2 cellular contexts compared by ENCODE assay signal in the genomic region with DNA sequence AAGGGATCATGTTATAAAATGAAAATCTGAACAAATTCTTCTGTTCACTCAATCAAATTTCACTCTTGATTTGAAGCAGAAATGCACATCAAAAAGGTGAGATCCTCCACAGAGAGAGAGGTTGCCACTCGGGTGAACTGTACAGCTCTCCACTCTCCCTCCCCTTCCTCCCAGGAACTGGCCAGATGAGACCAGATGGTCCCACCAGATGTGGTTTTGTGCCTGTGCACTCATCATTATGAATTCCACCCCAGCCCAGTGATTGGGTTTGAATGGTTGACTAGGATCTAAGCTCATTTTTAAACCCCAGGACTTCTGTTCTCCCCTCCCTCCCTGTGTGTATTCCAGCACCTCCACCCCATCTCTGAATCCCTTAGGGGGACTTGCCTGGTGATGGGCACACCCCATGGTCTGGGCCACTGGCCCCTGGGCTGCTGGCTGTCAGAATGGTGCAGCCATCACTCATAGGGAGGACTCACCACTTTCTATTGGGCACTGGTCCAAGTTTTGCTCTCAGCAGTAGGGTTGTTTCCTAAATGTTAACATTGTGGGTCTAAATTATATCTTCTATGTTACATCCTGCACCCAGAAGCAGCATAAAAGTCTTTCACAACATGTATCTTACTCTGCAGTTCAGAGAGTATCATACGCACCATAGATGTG.
TF ChIP-seq lines count a peak whose summit lies in the region.

No MANE protein-coding gene starts in this region.

TF ChIP-seq in SK-N-SH, 30 proteins besides CTCF, POLR2A, EP300 and RAD21 (continued from another document):
- TF ChIP-seq RXRA (IDR thresholded peaks at IDR 0.05; ENCODE audit: borderline replicate concordance, low read depth) (no peak), POLR2AphosphoS5 (IDR thresholded peaks at IDR 0.05; ENCODE audit: low read depth, low read length) (no peak), TEAD4 (IDR thresholded peaks at IDR 0.05; ENCODE audit: borderline replicate concordance, insufficient read depth) (no peak), SIN3A (IDR thresholded peaks at IDR 0.05; ENCODE audit: borderline replicate concordance, low read depth, low read length) (no peak), RCOR1 (IDR thresholded peaks at IDR 0.05; ENCODE audit: low read length) (no peak), EZH2phosphoT487 (IDR thresholded peaks at IDR 0.05; ENCODE audit: borderline replicate concordance, low read depth) (no peak), RFX5 (IDR thresholded peaks at IDR 0.05; ENCODE audit: low read length) (no peak), NFIC (IDR thresholded peaks at IDR 0.05; ENCODE audit: borderline replicate concordance) (no peak)
- TF ChIP-seq, protein P1, sequence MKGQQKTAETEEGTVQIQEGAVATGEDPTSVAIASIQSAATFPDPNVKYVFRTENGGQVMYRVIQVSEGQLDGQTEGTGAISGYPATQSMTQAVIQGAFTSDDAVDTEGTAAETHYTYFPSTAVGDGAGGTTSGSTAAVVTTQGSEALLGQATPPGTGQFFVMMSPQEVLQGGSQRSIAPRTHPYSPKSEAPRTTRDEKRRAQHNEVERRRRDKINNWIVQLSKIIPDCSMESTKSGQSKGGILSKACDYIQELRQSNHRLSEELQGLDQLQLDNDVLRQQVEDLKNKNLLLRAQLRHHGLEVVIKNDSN (IDR thresholded peaks at IDR 0.05; ENCODE audit: borderline replicate concordance, low read depth) = no peak
- TF ChIP-seq, protein P2, sequence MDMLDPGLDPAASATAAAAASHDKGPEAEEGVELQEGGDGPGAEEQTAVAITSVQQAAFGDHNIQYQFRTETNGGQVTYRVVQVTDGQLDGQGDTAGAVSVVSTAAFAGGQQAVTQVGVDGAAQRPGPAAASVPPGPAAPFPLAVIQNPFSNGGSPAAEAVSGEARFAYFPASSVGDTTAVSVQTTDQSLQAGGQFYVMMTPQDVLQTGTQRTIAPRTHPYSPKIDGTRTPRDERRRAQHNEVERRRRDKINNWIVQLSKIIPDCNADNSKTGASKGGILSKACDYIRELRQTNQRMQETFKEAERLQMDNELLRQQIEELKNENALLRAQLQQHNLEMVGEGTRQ (IDR thresholded peaks at IDR 0.05; ENCODE audit: borderline replicate concordance, low read depth, low read length) = no peak

TF ChIP-seq in SK-N-SH treated with all-trans-retinoic acid at 6 μM for 48 hours, 23 proteins besides CTCF, POLR2A, EP300 and RAD21 (continued from another document):
- TF ChIP-seq PATZ1 (CRISPR knock-in tag; IDR thresholded peaks at IDR 0.05; ENCODE audit: borderline replicate concordance) (no peak), ESRRG (CRISPR knock-in tag; IDR thresholded peaks at IDR 0.05) (no peak), RARB (CRISPR knock-in tag; IDR thresholded peaks at IDR 0.05) (no peak), OSR1 (CRISPR knock-in tag; IDR thresholded peaks at IDR 0.05) (no peak), ARNTL (CRISPR knock-in tag; IDR thresholded peaks at IDR 0.05; ENCODE audit: borderline replicate concordance, low read depth) (no peak), TCF4 (CRISPR knock-in tag; IDR thresholded peaks at IDR 0.05; ENCODE audit: borderline replicate concordance) (no peak), CSDC2 (CRISPR knock-in tag; IDR thresholded peaks at IDR 0.05) (no peak), ZFP3 (CRISPR knock-in tag; IDR thresholded peaks at IDR 0.05) (no peak), ZNF70 (CRISPR knock-in tag; IDR thresholded peaks at IDR 0.05) (no peak), ZNF8 (CRISPR knock-in tag; IDR thresholded peaks at IDR 0.05) (no peak), ZNF565 (CRISPR knock-in tag; conservative IDR thresholded peaks at IDR 0.05; ENCODE audit: low read depth) (no peak), GLIS3 (CRISPR knock-in tag; IDR thresholded peaks at IDR 0.05) (no peak), CSRNP3 (CRISPR knock-in tag; IDR thresholded peaks at IDR 0.05) (no peak), ZC3H10 (CRISPR knock-in tag; IDR thresholded peaks at IDR 0.05) (no peak), ISL1 (CRISPR knock-in tag; IDR thresholded peaks at IDR 0.05) (no peak)
- TF ChIP-seq, protein P3, sequence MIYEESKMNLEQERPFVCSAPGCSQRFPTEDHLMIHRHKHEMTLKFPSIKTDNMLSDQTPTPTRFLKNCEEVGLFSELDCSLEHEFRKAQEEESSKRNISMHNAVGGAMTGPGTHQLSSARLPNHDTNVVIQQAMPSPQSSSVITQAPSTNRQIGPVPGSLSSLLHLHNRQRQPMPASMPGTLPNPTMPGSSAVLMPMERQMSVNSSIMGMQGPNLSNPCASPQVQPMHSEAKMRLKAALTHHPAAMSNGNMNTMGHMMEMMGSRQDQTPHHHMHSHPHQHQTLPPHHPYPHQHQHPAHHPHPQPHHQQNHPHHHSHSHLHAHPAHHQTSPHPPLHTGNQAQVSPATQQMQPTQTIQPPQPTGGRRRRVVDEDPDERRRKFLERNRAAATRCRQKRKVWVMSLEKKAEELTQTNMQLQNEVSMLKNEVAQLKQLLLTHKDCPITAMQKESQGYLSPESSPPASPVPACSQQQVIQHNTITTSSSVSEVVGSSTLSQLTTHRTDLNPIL (CRISPR knock-in tag; IDR thresholded peaks at IDR 0.05; ENCODE audit: low read depth) = no peak
